In the genomic region with DNA sequence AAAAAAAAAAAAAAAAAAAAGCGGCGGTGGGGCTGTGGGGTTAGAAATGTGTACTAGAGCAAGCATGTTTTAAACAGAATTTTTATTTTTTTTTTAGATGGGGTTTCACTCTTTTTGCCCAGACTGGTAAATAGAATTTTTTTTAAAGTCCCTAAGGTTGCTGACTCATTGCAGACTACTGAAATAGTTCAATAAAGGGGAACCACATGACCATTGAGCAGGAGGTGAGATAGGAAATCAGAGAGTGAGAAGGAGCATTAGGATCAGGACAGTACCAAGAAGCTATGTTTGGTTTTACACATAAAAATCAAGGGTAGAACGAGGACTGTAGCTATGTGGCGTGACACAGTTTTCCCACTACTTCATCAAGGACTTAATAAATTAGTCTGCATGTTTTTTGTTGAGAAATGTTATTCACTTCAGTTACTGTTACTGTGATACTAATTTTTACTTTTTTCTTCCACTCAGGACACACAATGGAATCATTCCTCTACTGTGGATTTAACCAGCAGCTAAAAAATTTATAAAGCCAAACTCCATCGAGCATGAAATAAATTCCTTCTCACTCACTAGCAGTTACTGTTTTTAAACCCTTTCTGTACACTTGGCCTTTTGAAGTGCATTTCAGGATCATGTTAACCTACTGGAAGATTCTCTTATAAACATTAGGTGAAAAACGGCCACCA, we compare ENCODE assay signal across 14 cellular contexts. TPM values are rescaled to one million over a fixed set of nuclear protein-coding genes. Genes with fewer than 3 reads are reported as not detected.
DNase-seq lines count a peak whose midpoint lies in the region; ATAC-seq and TF ChIP-seq lines count a peak whose summit lies in the region.
"Had no signal": no experiment of that assay in that cellular context is flagged by ENCODE, and none has a peak within 500 bp of the region (broad histone marks: within the 10 kb centered on the region; RNA-seq: fewer than 3 reads in every experiment).

No MANE protein-coding gene starts in this region.

- peak; percentile 66 for DNase-seq in ACHN
- peak; percentile 49 for DNase-seq in dedifferentiated amniotic fluid mesenchymal stem cell (ENCODE audit: extremely low spot score)
- DNase-seq in type B pancreatic cell (ENCODE audit: extremely low spot score, unreplicated experiment), result no peak
- DNase-seq in GM10266 (ENCODE audit: extremely low spot score), result no peak
- DNase-seq in NCI-H187 (lab: John Stamatoyannopoulos, UW), result no peak
- DNase-seq: NCI-H2171 treated with DMSO at 0.1 percent for 48 hours, nucleus accumbens, T-cell had no signal

- H3K36me3 Mint-ChIP-seq in nephron (ENCODE audit: low read depth), result peaks cover 10% of the 10 kb centered on the region
- peaks cover 6% of the 10 kb centered on the region for H3K36me3 Mint-ChIP-seq in type B pancreatic cell
- H3K36me3 Mint-ChIP-seq: T-cell had no signal

- H3K27ac Mint-ChIP-seq in nephron (peak overlapping the region; percentile 81 to 97 (median 97)), type B pancreatic cell (no peak overlapping the region)
- H3K27ac Mint-ChIP-seq: T-cell had no signal

- H3K4me3 Mint-ChIP-seq in nephron (peak overlapping the region in 2 of 3 experiments; percentile 2 to 4), type B pancreatic cell (no peak overlapping the region)
- H3K4me3 Mint-ChIP-seq: T-cell had no signal

- ATAC-seq in HG03175 (IDR thresholded peaks at IDR 0.05; ENCODE audit: unreplicated experiment) (peak; percentile 57), HG02840 (IDR thresholded peaks at IDR 0.05; ENCODE audit: low FRiP score, unreplicated experiment) (no peak)
- ATAC-seq: HCT116, T-cell had no signal

- no peak for TF ChIP-seq CTCF in nephron (IDR thresholded peaks at IDR 0.05; ENCODE audit: unreplicated experiment in 3 of 3)
- no peak for TF ChIP-seq CTCF in type B pancreatic cell (conservative IDR thresholded peaks at IDR 0.05)
- no peak for TF ChIP-seq CTCF in GM10266 (IDR thresholded peaks at IDR 0.05; ENCODE audit: control insufficient read depth, insufficient read depth, low read depth, missing control alignments)

- peaks cover 5% of the 10 kb centered on the region for H3K27me3 Mint-ChIP-seq in nephron (ENCODE audit: low read depth)
- H3K27me3 Mint-ChIP-seq in type B pancreatic cell, result no peaks in the 10 kb centered on the region
- H3K27me3 Mint-ChIP-seq: T-cell had no signal

- no peaks in the 10 kb centered on the region for H3K9me3 Mint-ChIP-seq in nephron
- H3K9me3 Mint-ChIP-seq in type B pancreatic cell, result no peaks in the 10 kb centered on the region
- H3K9me3 Mint-ChIP-seq: T-cell had no signal

- in situ Hi-C loops in ACHN (cut with HindIII; ENCODE audit: low pct_ligation_motif_present, low pct_unique_long_range_greater_than_20kb, low sequenced_read_pairs), result no loop called here

- H3K4me1 Mint-ChIP-seq in nephron, result peaks cover 24% of the 10 kb centered on the region
- H3K4me1 Mint-ChIP-seq in type B pancreatic cell (ENCODE audit: unreplicated experiment), result peaks cover 24% of the 10 kb centered on the region
- H3K4me1 Mint-ChIP-seq: T-cell had no signal

RNA-seq across cellular contexts. Expression of a gene that starts 33.4 kb away (rescaled TPM):
- total RNA-seq in type B pancreatic cell (ENCODE audit: low replicate concordance), result 59.3 and 75.0 TPM in 2 replicates
- total RNA-seq: activated CD8-positive, alpha-beta memory T cell treated with anti-CD3 and anti-CD28 coated beads for 36 hours; HT-29 had no signal

Comparison
In these comparisons a context has a peak if more than half of its experiments do, and no peak if none do; other contexts are left out.
1. DNase-seq: peak in ACHN (single experiment) and dedifferentiated amniotic fluid mesenchymal stem cell (single experiment); none in type B pancreatic cell (single experiment), GM10266 (single experiment) and NCI-H187 (0 of 2).